Comparison of ENCODE assay signal across 1 cellular context in genomic region chr17:8337802-8338744, GRCh38.
TF ChIP-seq lines count a peak whose summit lies in the region.

No MANE protein-coding gene starts in this region.

TF ChIP-seq in K562, 482 proteins besides CTCF, POLR2A, EP300 and RAD21 (continued from another document):
- TF ChIP-seq FOXP4 (CRISPR knock-in tag; IDR thresholded peaks at IDR 0.05; ENCODE audit: borderline replicate concordance): no peak
- TF ChIP-seq FOXJ2 (tag; IDR thresholded peaks at IDR 0.05): no peak
- TF ChIP-seq ZNF436 (CRISPR knock-in tag; IDR thresholded peaks at IDR 0.05): no peak
- no peak for TF ChIP-seq TCF7 (IDR thresholded peaks at IDR 0.05; ENCODE audit: borderline replicate concordance)
- no peak for TF ChIP-seq FIP1L1 (IDR thresholded peaks at IDR 0.05; ENCODE audit: low read depth, low read length, poor library complexity, severe bottlenecking)
- 0 out of 4 replicates have a peak, but pooled peaks of 1 of the 2 experiments have one; percentile 18 for TF ChIP-seq SRF (CRISPR knock-in tag; IDR thresholded peaks at IDR 0.05)
- TF ChIP-seq ZKSCAN3 (CRISPR knock-in tag; IDR thresholded peaks at IDR 0.05): no peak
- TF ChIP-seq DNMT1 (IDR thresholded peaks at IDR 0.05): no peak
- TF ChIP-seq C11orf30 (IDR thresholded peaks at IDR 0.05; ENCODE audit: low read depth): peak; percentile 23; the same call in 1 of the 2 replicates
- no peak for TF ChIP-seq ELK1 (CRISPR knock-in tag; IDR thresholded peaks at IDR 0.05)
- no peak for TF ChIP-seq PATZ1 (CRISPR knock-in tag; IDR thresholded peaks at IDR 0.05; ENCODE audit: borderline replicate concordance)
- TF ChIP-seq MTA2 (IDR thresholded peaks at IDR 0.05; ENCODE audit: low read depth): no peak
- TF ChIP-seq SMARCE1 (IDR thresholded peaks at IDR 0.05): peak; percentile 38; the same call in 1 of the 2 replicates
- no peak for TF ChIP-seq CSDE1 (IDR thresholded peaks at IDR 0.05)
- TF ChIP-seq HOXB6 (CRISPR knock-in tag; IDR thresholded peaks at IDR 0.05; ENCODE audit: borderline replicate concordance): no peak
- peak; percentile 54 for TF ChIP-seq NFE2 (IDR thresholded peaks at IDR 0.05; ENCODE audit: low read depth)
- TF ChIP-seq ZNF644 (tag; IDR thresholded peaks at IDR 0.05; ENCODE audit: low read depth): no peak
- no peak for TF ChIP-seq ZNF408 (CRISPR knock-in tag; IDR thresholded peaks at IDR 0.05; ENCODE audit: low read depth)
- no peak for TF ChIP-seq ZNF165 (CRISPR knock-in tag; IDR thresholded peaks at IDR 0.05; ENCODE audit: borderline replicate concordance)
- no peak for TF ChIP-seq DLX4 (CRISPR knock-in tag; IDR thresholded peaks at IDR 0.05)
- TF ChIP-seq NR3C1 (CRISPR knock-in tag; IDR thresholded peaks at IDR 0.05): no peak
- TF ChIP-seq KLF6 (CRISPR knock-in tag; IDR thresholded peaks at IDR 0.05; ENCODE audit: borderline replicate concordance): no peak
- TF ChIP-seq CEBPG (CRISPR knock-in tag; IDR thresholded peaks at IDR 0.05): peak; percentile 47; the same call in 1 of the 2 replicates
- TF ChIP-seq CEBPG (tag; conservative IDR thresholded peaks at IDR 0.05 in 1 of 2, IDR thresholded peaks at IDR 0.05 in 1 of 2): no peak
- TF ChIP-seq MEIS2 (IDR thresholded peaks at IDR 0.05; ENCODE audit: partially characterized antibody): peak; percentile 80
- no peak for TF ChIP-seq TCF7L2 (IDR thresholded peaks at IDR 0.05; ENCODE audit: low read depth, low read length)
- no peak for TF ChIP-seq ATF1 (CRISPR knock-in tag; IDR thresholded peaks at IDR 0.05)
- peak; percentile 48; the same call in 1 of the 2 replicates for TF ChIP-seq ATF1 (tag; IDR thresholded peaks at IDR 0.05)
- no peak for TF ChIP-seq GTF2F1 (IDR thresholded peaks at IDR 0.05; ENCODE audit: low read depth, low read length)
- no peak for TF ChIP-seq SUPT5H (IDR thresholded peaks at IDR 0.05)
- no peak for TF ChIP-seq MXI1 (IDR thresholded peaks at IDR 0.05; ENCODE audit: low read depth, low read length)
- TF ChIP-seq ARNT (IDR thresholded peaks at IDR 0.05): no peak
- no peak for TF ChIP-seq SNRNP70 (optimal IDR thresholded peaks at IDR 0.05; ENCODE audit: low read depth, low read length)
- no peak for TF ChIP-seq PBX2 (CRISPR knock-in tag; IDR thresholded peaks at IDR 0.05; ENCODE audit: low read depth)
- peak; percentile 58; the same call in 1 of the 2 replicates for TF ChIP-seq PBX2 (tag; conservative IDR thresholded peaks at IDR 0.05; ENCODE audit: low read depth)
- no peak for TF ChIP-seq XRCC3 (IDR thresholded peaks at IDR 0.05)
- TF ChIP-seq RBM34 (IDR thresholded peaks at IDR 0.05; ENCODE audit: borderline replicate concordance, insufficient read depth, low read length): no peak
- 0 out of 2 replicates have a peak, but pooled peaks have one; percentile 38 for TF ChIP-seq ATF7 (IDR thresholded peaks at IDR 0.05)
- TF ChIP-seq ERF (CRISPR knock-in tag; IDR thresholded peaks at IDR 0.05): no peak
TF ChIP-seq in K562: peak in this region for 22.
